In the genomic region with DNA sequence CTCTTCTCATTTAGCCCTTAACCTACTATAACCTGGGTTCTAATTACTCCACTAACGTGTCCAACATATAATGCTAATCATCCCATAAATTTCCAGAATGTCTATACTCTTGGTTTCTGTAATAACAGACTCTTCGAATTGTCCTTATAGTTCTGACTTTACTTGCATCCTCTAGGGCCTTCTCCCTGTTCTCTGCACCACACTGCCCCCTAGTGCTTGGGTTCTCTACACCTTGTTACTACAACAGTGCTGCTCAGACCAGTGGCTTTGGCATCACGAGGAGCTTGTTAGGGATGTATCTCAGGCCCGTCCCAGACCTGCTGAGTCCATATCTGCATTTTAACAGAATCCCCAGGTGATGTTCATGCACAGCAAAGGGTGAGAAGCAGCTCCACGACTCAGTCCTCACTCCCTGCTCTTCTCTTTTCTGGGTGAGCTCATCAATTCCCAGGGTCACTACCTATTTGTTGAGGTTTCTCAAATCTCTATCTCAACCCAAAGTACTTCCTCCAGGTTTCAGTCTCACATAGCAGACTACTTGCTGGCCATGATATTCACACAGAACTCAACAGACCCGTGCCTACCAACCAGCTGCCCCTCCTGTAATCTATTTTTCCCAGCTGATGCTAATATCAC, we compare ENCODE assay signal across 1 cellular context.
TF ChIP-seq lines count a peak whose summit lies in the region.

No MANE protein-coding gene starts in this region.

TF ChIP-seq in HEK293, 187 proteins besides CTCF, POLR2A, EP300 and RAD21 (continued from another document):
- TF ChIP-seq, protein P1, sequence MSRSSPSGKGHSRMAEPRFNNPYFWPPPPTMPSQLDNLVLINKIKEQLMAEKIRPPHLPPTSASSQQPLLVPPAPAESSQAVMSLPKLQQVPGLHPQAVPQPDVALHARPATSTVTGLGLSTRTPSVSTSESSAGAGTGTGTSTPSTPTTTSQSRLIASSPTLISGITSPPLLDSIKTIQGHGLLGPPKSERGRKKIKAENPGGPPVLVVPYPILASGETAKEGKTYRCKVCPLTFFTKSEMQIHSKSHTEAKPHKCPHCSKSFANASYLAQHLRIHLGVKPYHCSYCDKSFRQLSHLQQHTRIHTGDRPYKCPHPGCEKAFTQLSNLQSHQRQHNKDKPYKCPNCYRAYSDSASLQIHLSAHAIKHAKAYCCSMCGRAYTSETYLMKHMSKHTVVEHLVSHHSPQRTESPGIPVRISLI (tag by site-specific recombination; IDR thresholded peaks at IDR 0.05), result no peak
